Comparison of ENCODE assay signal across 1 cellular context in the genomic region with DNA sequence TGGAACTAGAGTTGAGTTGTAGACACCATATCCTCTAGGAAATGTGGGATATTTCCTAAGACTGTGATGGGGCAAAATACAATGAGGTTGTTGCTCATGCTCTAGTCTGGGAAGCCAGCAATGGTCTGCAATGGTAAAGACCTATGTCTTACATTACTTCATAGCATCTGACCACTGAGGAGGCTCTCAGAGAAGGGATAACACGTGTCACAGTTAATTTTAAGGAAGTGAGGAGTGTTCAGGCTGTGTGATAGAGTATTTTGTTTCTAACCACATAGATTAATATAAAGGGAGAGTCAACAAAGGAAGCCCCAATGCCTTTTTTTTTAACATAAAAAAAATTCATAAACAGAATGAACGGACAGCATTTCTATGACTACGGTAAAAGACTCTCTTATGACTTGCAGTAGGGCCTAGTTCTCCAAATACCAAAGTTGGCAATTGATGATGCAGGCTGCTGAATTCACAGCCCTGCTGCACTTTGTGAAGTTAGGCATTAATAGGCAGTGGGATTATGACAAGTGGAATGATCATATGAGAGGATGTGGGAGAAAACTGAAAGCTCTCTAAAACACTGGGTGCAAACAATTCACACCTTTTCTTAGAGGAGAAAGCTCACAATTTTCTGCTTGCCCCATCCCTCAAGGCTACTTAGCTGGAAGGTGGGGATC.
TF ChIP-seq lines count a peak whose summit lies in the region.

No MANE protein-coding gene starts in this region.

TF ChIP-seq in GM12878, 131 proteins besides CTCF, POLR2A, EP300 and RAD21:
- TF ChIP-seq RBBP5 (conservative IDR thresholded peaks at IDR 0.05) (no peak), RCOR1 (conservative IDR thresholded peaks at IDR 0.05; ENCODE audit: low read depth, low read length) (no peak), SPI1 (IDR thresholded peaks at IDR 0.05; ENCODE audit: borderline replicate concordance, insufficient read depth, low read depth, low read length) (peak; percentile 62; the same call in 1 of the 2 replicates), CHD1 (IDR thresholded peaks at IDR 0.05; ENCODE audit: low read depth, low read length) (no peak)
